8 cellular contexts compared by ENCODE assay signal in genomic region chr16:33656393-33656792, GRCh38.
DNase-seq lines count a peak whose midpoint lies in the region; ATAC-seq, FAIRE-seq and TF ChIP-seq lines count a peak whose summit lies in the region.
"Not testable (repeated sequence)": the region's sequence is repeated elsewhere in the genome, so short reads cannot be mapped to it uniquely, and the experiment has no call there.

No MANE protein-coding gene starts in this region.

- not testable (repeated sequence) for TF ChIP-seq CTCF in psoas muscle (IDR thresholded peaks at IDR 0.05)

- not testable (repeated sequence) for H3K4me1 ChIP-seq in psoas muscle

- not testable (repeated sequence) for H3K27ac ChIP-seq in psoas muscle

- H3K36me3 ChIP-seq in psoas muscle (ENCODE audit: insufficient read depth in 1 of 2, low read depth in 1 of 2), result not testable (repeated sequence)

- FAIRE-seq in G401.6 (lab: Jason Lieb, UNC), result peak; percentile 37

- WGBS in psoas muscle, 3 donors, result no CpG with 5 or more reads among the region's 10 CpGs

- ATAC-seq in GM19395 (IDR thresholded peaks at IDR 0.05; ENCODE audit: unreplicated experiment) (peak; percentile 70), GM21723 (IDR thresholded peaks at IDR 0.05; ENCODE audit: unreplicated experiment) (peak; percentile 77), HG02970 (IDR thresholded peaks at IDR 0.05; ENCODE audit: low FRiP score, unreplicated experiment) (peak; percentile 75), HG03442 (IDR thresholded peaks at IDR 0.05; ENCODE audit: unreplicated experiment) (peak; percentile 74), Right ventricle myocardium superior (ENCODE audit: poor library complexity) (peak; percentile 91), psoas muscle (peak in 3 of 4 donors; percentile 53 to 58 (median 53))
- ATAC-seq in activated CD4-positive, CD25-positive, alpha-beta regulatory T cell treated with anti-CD3 and anti-CD28 coated beads, Interleukin-2, amount 50 U/mL, for 24 hours, result peak; percentile 33 to 41

- not testable (repeated sequence) for H3K9me3 ChIP-seq in psoas muscle

- not testable (repeated sequence) for H3K4me3 ChIP-seq in psoas muscle

- intact Hi-C loops in Right ventricle myocardium superior (cut with DNase I); psoas muscle (cut with DNase I): not testable (repeated sequence)

- DNase-seq in Right ventricle myocardium superior, psoas muscle: not testable (repeated sequence)

- not testable (repeated sequence) for H3K27me3 ChIP-seq in psoas muscle (ENCODE audit: insufficient read depth in 3 of 3, low read length in 2 of 3)

Comparison
In these comparisons a context has a peak if more than half of its experiments do, and no peak if none do; other contexts are left out.
1. ATAC-seq: peak in every context shown above with its lines; median percentile 91 in Right ventricle myocardium superior; 77 in GM21723; 75 in HG02970; 74 in HG03442; 70 in GM19395; 53 in psoas muscle; 37 in activated CD4-positive, CD25-positive, alpha-beta regulatory T cell treated with anti-CD3 and anti-CD28 coated beads, Interleukin-2, amount 50 U/mL, for 24 hours.